Comparison of ENCODE assay signal across 5 cellular contexts in genomic region chr18:47354061-47354460, GRCh38.
DNase-seq lines count a peak whose midpoint lies in the region; ATAC-seq, FAIRE-seq and TF ChIP-seq lines count a peak whose summit lies in the region.
"Not testable (repeated sequence)": the region's sequence is repeated elsewhere in the genome, so short reads cannot be mapped to it uniquely, and the experiment has no call there.

No MANE protein-coding gene starts in this region.

- H4K20me1 ChIP-seq in GM23338 (replicated peaks; ENCODE audit: insufficient read depth); K562 (replicated peaks; ENCODE audit: control insufficient read depth, insufficient read depth, low read length); neural progenitor cell (ENCODE audit: low read depth): not testable (repeated sequence)

- not testable (repeated sequence) for H3K9me3 ChIP-seq in K562 (replicated peaks; ENCODE audit: control insufficient read depth, insufficient read depth, low read depth, low read length); iPS-15b (ENCODE audit: control insufficient read depth, insufficient read depth, low read length); neural progenitor cell (ENCODE audit: low read depth)

- intact Hi-C loops in K562 (cut with micrococcal nuclease) = not testable (repeated sequence)

- not testable (repeated sequence) for TF ChIP-seq RAD21 in K562 (CRISPR knock-in tag; conservative IDR thresholded peaks at IDR 0.05 in 1 of 2, IDR thresholded peaks at IDR 0.05 in 1 of 2)

- H2AFZ ChIP-seq in GM23338 = peak overlapping the region; percentile 48; the same call in 1 of the 2 replicates
- H2AFZ ChIP-seq in K562 (ENCODE audit: low read depth, low read length) = peak overlapping the region; percentile 89
- not testable (repeated sequence) for H2AFZ ChIP-seq in neural progenitor cell (replicated peaks)

- BruUV-seq in K562 (replicated peaks; lab: Mats Ljungman, UMichigan) = TSS peak; percentile 67

- H3K9me2 ChIP-seq in GM23338 (ENCODE audit: insufficient read depth) = not testable (repeated sequence)

- H3K27ac ChIP-seq in GM23338 (ENCODE audit: low read depth); K562 (ENCODE audit: extremely low read depth, low read depth, low read length); neural progenitor cell: not testable (repeated sequence)

- DNase-seq in GM23338 (ENCODE audit: low spot score) = peak; percentile 3
- DNase-seq in NCI-H748 (lab: John Stamatoyannopoulos, UW; ENCODE audit: unreplicated experiment) = peak; percentile 35
- DNase-seq in K562 (ENCODE audit: extremely low read depth in 1 of 4, low spot score in 3 of 4) = peak in 2 of 4 experiments; percentile 4 to 8
- DNase-seq in neural progenitor cell (ENCODE audit: low spot score) = not testable (repeated sequence)

- H3K27me3 ChIP-seq in GM23338 (ENCODE audit: insufficient read depth); K562 (ENCODE audit: control insufficient read depth in 2 of 2, insufficient read depth in 2 of 2, low read length in 2 of 2); iPS-15b (ENCODE audit: control insufficient read depth, insufficient read depth, low read length); neural progenitor cell: not testable (repeated sequence)

- not testable (repeated sequence) for H3K4me1 Mint-ChIP-seq in GM23338, neural progenitor cell

- 0 out of 2 replicates have a peak overlapping the region, but pooled peaks have one; percentile 38 for H3K4me2 ChIP-seq in GM23338
- H3K4me2 ChIP-seq in K562 (ENCODE audit: insufficient read depth, low read length) = peak overlapping the region; percentile 52
- H3K4me2 ChIP-seq in neural progenitor cell = not testable (repeated sequence)

- not testable (repeated sequence) for H3K79me2 ChIP-seq in GM23338 (replicated peaks; ENCODE audit: insufficient read depth); K562 (ENCODE audit: control insufficient read depth, insufficient read depth, low read length); neural progenitor cell (ENCODE audit: low read depth)

- H3K9me3 Mint-ChIP-seq in GM23338, neural progenitor cell: not testable (repeated sequence)

- not testable (repeated sequence) for ATAC-seq in GM23338
- ATAC-seq in K562 = peak; percentile 67

- not testable (repeated sequence) for H3K9me1 ChIP-seq in K562 (ENCODE audit: control insufficient read depth, insufficient read depth, low read length)

- not testable (repeated sequence) for H3F3A ChIP-seq in GM23338 (replicated peaks; ENCODE audit: low read depth); neural progenitor cell (ENCODE audit: low read depth)

- in situ Hi-C loops in K562 (cut with MboI) = not testable (repeated sequence)

- POLR2A ChIA-PET in K562 (lab: Yijun Ruan, JAX) = interaction anchor here (1.4 kb wide), 1 partner anchor 13 kb away, joined by 3 read pairs; no protein-coding TSS in a partner anchor

- not testable (repeated sequence) for H3K27me3 Mint-ChIP-seq in GM23338 (ENCODE audit: insufficient read depth, low read depth, poor library complexity); neural progenitor cell (ENCODE audit: insufficient read depth, low read depth)

- peak overlapping the region; percentile 27; the same call in 2 of the 3 replicates for H3K4me3 Mint-ChIP-seq in GM23338
- not testable (repeated sequence) for H3K4me3 Mint-ChIP-seq in neural progenitor cell

- H3K4me3 ChIP-seq in GM23338 = peak overlapping the region; percentile 37; the same call in 1 of the 2 replicates
- H3K4me3 ChIP-seq in K562, neural progenitor cell: not testable (repeated sequence)
- H3K4me3 ChIP-seq in iPS-15b (ENCODE audit: low read depth, low read length) = peak overlapping the region; percentile 3

- not testable (repeated sequence) for H3K4me1 ChIP-seq in GM23338 (ENCODE audit: insufficient read depth); K562 (replicated peaks in 1 of 2; ENCODE audit: control insufficient read depth in 2 of 2, insufficient read depth in 2 of 2, low read length in 2 of 2); iPS-15b (ENCODE audit: control insufficient read depth, insufficient read depth, low read length); neural progenitor cell

- TF ChIP-seq EP300 in K562 (IDR thresholded peaks at IDR 0.05; ENCODE audit: low read length) = not testable (repeated sequence)

- not testable (repeated sequence) for TF ChIP-seq CTCF in GM23338 (conservative IDR thresholded peaks at IDR 0.05; ENCODE audit: low read depth in 2 of 2); K562 (IDR thresholded peaks at IDR 0.05 in 2 of 3, conservative IDR thresholded peaks at IDR 0.05 in 1 of 3; ENCODE audit: insufficient read depth in 2 of 3, low read depth in 1 of 3, low read length in 3 of 3); neural progenitor cell (IDR thresholded peaks at IDR 0.05)

- H3K36me3 ChIP-seq in GM23338 (ENCODE audit: insufficient read depth); K562 (ENCODE audit: control insufficient read depth, insufficient read depth, low read length); iPS-15b (ENCODE audit: control insufficient read depth, insufficient read depth, low read length); neural progenitor cell: not testable (repeated sequence)

- WGBS in K562 (ENCODE audit: insufficient coverage, low coverage, missing lambda C conversion rate) = 3% methylated on average over 4 of the region's 15 CpGs

- not testable (repeated sequence) for H3K36me3 Mint-ChIP-seq in GM23338 (ENCODE audit: low read depth); neural progenitor cell

- FAIRE-seq in K562 (lab: Jason Lieb, UNC) = not testable (repeated sequence)

- H3K27ac Mint-ChIP-seq in GM23338 = not testable (repeated sequence)
- peak overlapping the region; percentile 68 for H3K27ac Mint-ChIP-seq in neural progenitor cell

- TF ChIP-seq POLR2A in K562 (conservative IDR thresholded peaks at IDR 0.05) = not testable (repeated sequence)

- CTCF ChIA-PET in K562 (lab: Yijun Ruan, JAX; ENCODE audit: low intra/inter-chr PET ratio) = not testable (repeated sequence)

- H3K9ac ChIP-seq in K562 (ENCODE audit: insufficient read depth in 1 of 2, low read depth in 2 of 2, low read length in 2 of 2); iPS-15b (ENCODE audit: low read depth, low read length); neural progenitor cell: not testable (repeated sequence)

TF ChIP-seq in K562, 482 proteins besides CTCF, POLR2A, EP300 and RAD21 (continues in another document):
- TF ChIP-seq NFRKB (IDR thresholded peaks at IDR 0.05; ENCODE audit: low read depth) = peak; percentile 33; the same call in 1 of the 2 replicates
- peak in 2 of 3 experiments; percentile 6 to 64 for TF ChIP-seq YY1 (IDR thresholded peaks at IDR 0.05; ENCODE audit: borderline replicate concordance in 1 of 3, control insufficient read depth in 1 of 3, extremely low read depth in 1 of 3, insufficient read depth in 3 of 3, insufficient read length in 1 of 3, insufficient replicate concordance in 2 of 3, low read depth in 1 of 3, low read length in 2 of 3)
- 0 out of 2 replicates have a peak, but pooled peaks have one; percentile 2 for TF ChIP-seq RBFOX2 (IDR thresholded peaks at IDR 0.05; ENCODE audit: low read depth, low read length)
- peak; percentile 47; the same call in 1 of the 2 replicates for TF ChIP-seq L3MBTL2 (IDR thresholded peaks at IDR 0.05)
